In genomic region chr19:38873400-38873799, GRCh38 we compare ENCODE assay signal across 8 cellular contexts. TPM values are rescaled to one million over a fixed set of nuclear protein-coding genes. Genes with fewer than 3 reads are reported as not detected.
DNase-seq lines count a peak whose midpoint lies in the region; ATAC-seq, FAIRE-seq and TF ChIP-seq lines count a peak whose summit lies in the region.
"Not testable (repeated sequence)": the region's sequence is repeated elsewhere in the genome, so short reads cannot be mapped to it uniquely, and the experiment has no call there.
"Had no signal": no experiment of that assay in that cellular context is flagged by ENCODE, and none has a peak within 500 bp of the region (broad histone marks: within the 10 kb centered on the region; RNA-seq: fewer than 3 reads in every experiment).

No MANE protein-coding gene starts in this region.

- not testable (repeated sequence) for H2BK15ac ChIP-seq in H1 (ENCODE audit: low read length)

- not testable (repeated sequence) for H3K4ac ChIP-seq in H1 (replicated peaks; ENCODE audit: insufficient read length, low read depth, low read length)

- not testable (repeated sequence) for H3K4me3 Mint-ChIP-seq in CD8-positive, alpha-beta T cell; activated CD8-positive, alpha-beta T cell treated with anti-CD3 and anti-CD28 coated beads for 36 hours; activated naive CD4-positive, alpha-beta T cell treated with anti-CD3 and anti-CD28 coated beads, Interleukin-2, amount 10 ng/mL, durations not matched to agents 7 days and 5 days; nephron; stimulated activated naive B cell treated with anti-CD40 and anti-IgM and Interleukin-4, amounts not matched to agents 10 μg/mL and 1 μg/mL and 100 μg/mL, for 72 hours

- H3K23ac ChIP-seq in H1 (ENCODE audit: insufficient read length) = not testable (repeated sequence)

- H4K20me1 ChIP-seq in OCI-LY1 (ENCODE audit: insufficient read depth, low read length); H1 (replicated peaks in 1 of 2; ENCODE audit: control insufficient read depth in 1 of 2, insufficient read depth in 2 of 2, low read length in 2 of 2): not testable (repeated sequence)

- POLR2A ChIA-PET in CD8-positive, alpha-beta T cell (lab: Charles Lee) = not testable (repeated sequence)
- POLR2A ChIA-PET in activated CD8-positive, alpha-beta T cell treated with anti-CD3 and anti-CD28 coated beads for 36 hours (lab: Charles Lee) = interaction anchor here (0.7 kb wide), 1 partner anchor 24 kb away, joined by 4 read pairs; the partner anchor contains the start of gene HNRNPL
- POLR2A ChIA-PET in H1 (lab: Charles Lee; ENCODE audit: partially characterized antibody) = interaction anchor here (0.6 to 1.6 kb wide), 4 partner anchors 15 to 57 kb away, joined by 3 to 4 read pairs (median 3); partner anchors contain the start of genes MRPS12 and SARS2

- not testable (repeated sequence) for H3K27ac ChIP-seq in CD8-positive, alpha-beta T cell (ENCODE audit: low read depth, low read length); H1 (ENCODE audit: low read depth, low read length)
- H3K27ac ChIP-seq in OCI-LY1 (ENCODE audit: low read depth, low read length, poor library complexity, severe bottlenecking) = peak overlapping the region; percentile 55

- DNase-seq in CD8-positive, alpha-beta T cell; activated CD8-positive, alpha-beta T cell treated with anti-CD3 and anti-CD28 coated beads for 36 hours; activated naive CD4-positive, alpha-beta T cell treated with anti-CD3 and anti-CD28 coated beads, Interleukin-2, amount 10 ng/mL, durations not matched to agents 7 days and 5 days; H1 (ENCODE audit: low read depth in 1 of 2, low spot score in 2 of 2); stimulated activated naive B cell treated with anti-CD40 and anti-IgM and Interleukin-4, amounts not matched to agents 10 μg/mL and 1 μg/mL and 100 μg/mL, for 72 hours: not testable (repeated sequence)

- not testable (repeated sequence) for H2BK5ac ChIP-seq in H1 (ENCODE audit: low read depth, low read length)

- not testable (repeated sequence) for TF ChIP-seq POLR2A in H1 (IDR thresholded peaks at IDR 0.05; ENCODE audit: control extremely low read depth in 1 of 2, low read depth in 2 of 2, low read length in 2 of 2)

- H3K56ac ChIP-seq in H1 (replicated peaks; ENCODE audit: insufficient read length, low read depth, low read length) = not testable (repeated sequence)

- not testable (repeated sequence) for H3K79me2 ChIP-seq in OCI-LY1 (ENCODE audit: insufficient read depth, low read length); H1 (ENCODE audit: control insufficient read depth in 1 of 2, insufficient read depth in 2 of 2, low read length in 2 of 2)

- H3K4me1 ChIP-seq in CD8-positive, alpha-beta T cell (ENCODE audit: insufficient read depth, low read length) = peaks cover 37% of the 10 kb centered on the region
- peaks cover 42% of the 10 kb centered on the region for H3K4me1 ChIP-seq in OCI-LY1 (ENCODE audit: insufficient read depth, low read length, severe bottlenecking)
- peaks cover 3 to 12% (median 5%) of the 10 kb centered on the region in 4 experiments for H3K4me1 ChIP-seq in H1 (replicated peaks in 1 of 4; ENCODE audit: control insufficient read depth in 3 of 4, insufficient read depth in 4 of 4, low read length in 3 of 4)

- H3K9me3 Mint-ChIP-seq in CD8-positive, alpha-beta T cell; activated CD8-positive, alpha-beta T cell treated with anti-CD3 and anti-CD28 coated beads for 36 hours; activated naive CD4-positive, alpha-beta T cell treated with anti-CD3 and anti-CD28 coated beads, Interleukin-2, amount 10 ng/mL, durations not matched to agents 7 days and 5 days; nephron; stimulated activated naive B cell treated with anti-CD40 and anti-IgM and Interleukin-4, amounts not matched to agents 10 μg/mL and 1 μg/mL and 100 μg/mL, for 72 hours: not testable (repeated sequence)

- TF ChIP-seq RAD21 in H1 (IDR thresholded peaks at IDR 0.05 in 1 of 2, conservative IDR thresholded peaks at IDR 0.05 in 1 of 2; ENCODE audit: low read depth in 2 of 2, low read length in 2 of 2) = not testable (repeated sequence)

- not testable (repeated sequence) for H4K5ac ChIP-seq in H1 (ENCODE audit: insufficient read length, low read depth, low read length)

- not testable (repeated sequence) for H2AFZ ChIP-seq in OCI-LY1 (ENCODE audit: low read length); H1 (ENCODE audit: low read length)

- not testable (repeated sequence) for H3K4me3 ChIP-seq in CD8-positive, alpha-beta T cell (ENCODE audit: low read depth, low read length); OCI-LY1 (ENCODE audit: low read depth, low read length, poor library complexity, severe bottlenecking); H1 (ENCODE audit: extremely low read depth in 1 of 4, insufficient read depth in 2 of 4, low read depth in 3 of 4, low read length in 4 of 4)

- H3K9me3 ChIP-seq in CD8-positive, alpha-beta T cell (ENCODE audit: low read length); OCI-LY1 (ENCODE audit: low read length); H1 (ENCODE audit: insufficient read depth in 2 of 2, low read depth in 1 of 2, low read length in 1 of 2): not testable (repeated sequence)

- not testable (repeated sequence) for H2BK20ac ChIP-seq in H1 (ENCODE audit: low read length)

- H3K36me3 Mint-ChIP-seq in CD8-positive, alpha-beta T cell = peaks cover 35% of the 10 kb centered on the region
- H3K36me3 Mint-ChIP-seq in activated CD8-positive, alpha-beta T cell treated with anti-CD3 and anti-CD28 coated beads for 36 hours (ENCODE audit: low read depth) = peaks cover 44% of the 10 kb centered on the region
- peaks cover 39% of the 10 kb centered on the region for H3K36me3 Mint-ChIP-seq in activated naive CD4-positive, alpha-beta T cell treated with anti-CD3 and anti-CD28 coated beads, Interleukin-2, amount 10 ng/mL, durations not matched to agents 7 days and 5 days
- not testable (repeated sequence) for H3K36me3 Mint-ChIP-seq in nephron (ENCODE audit: low read depth)
- peaks cover 37 to 66% of the 10 kb centered on the region in 2 donors for H3K36me3 Mint-ChIP-seq in stimulated activated naive B cell treated with anti-CD40 and anti-IgM and Interleukin-4, amounts not matched to agents 10 μg/mL and 1 μg/mL and 100 μg/mL, for 72 hours

- WGBS in H1 (ENCODE audit: extremely low coverage in 1 of 2, insufficient coverage in 1 of 2, insufficient read length in 1 of 2, insufficient replicate concordance in 2 of 2, low coverage in 1 of 2, low lambda C conversion rate in 2 of 2, missing lambda C conversion rate in 1 of 2), 2 experiments = 92% methylated on average over 10 of the region's 10 CpGs; no CpG with 5 or more reads in 1 of the 2 experiments

- peak overlapping the region; percentile 25 for H3K27ac Mint-ChIP-seq in CD8-positive, alpha-beta T cell
- peak overlapping the region; percentile 16 for H3K27ac Mint-ChIP-seq in activated CD8-positive, alpha-beta T cell treated with anti-CD3 and anti-CD28 coated beads for 36 hours
- peak overlapping the region; percentile 12 for H3K27ac Mint-ChIP-seq in activated naive CD4-positive, alpha-beta T cell treated with anti-CD3 and anti-CD28 coated beads, Interleukin-2, amount 10 ng/mL, durations not matched to agents 7 days and 5 days
- H3K27ac Mint-ChIP-seq in nephron = peak overlapping the region; percentile 16 to 54 (median 36)
- H3K27ac Mint-ChIP-seq in stimulated activated naive B cell treated with anti-CD40 and anti-IgM and Interleukin-4, amounts not matched to agents 10 μg/mL and 1 μg/mL and 100 μg/mL, for 72 hours = peak overlapping the region; percentile 76

- H2BK120ac ChIP-seq in H1 (replicated peaks; ENCODE audit: low read depth, low read length) = not testable (repeated sequence)

- not testable (repeated sequence) for H3K14ac ChIP-seq in H1 (ENCODE audit: insufficient read length)

- TF ChIP-seq EP300 in H1 (IDR thresholded peaks at IDR 0.05; ENCODE audit: borderline replicate concordance in 1 of 2, low read depth in 2 of 2, low read length in 2 of 2) = not testable (repeated sequence)

- 0 out of 2 replicates have a peak overlapping the region, but pooled peaks have one; percentile 9 for H4K8ac ChIP-seq in H1 (ENCODE audit: extremely low read depth, insufficient read depth, low read length)

- not testable (repeated sequence) for H3K79me1 ChIP-seq in H1 (ENCODE audit: low read depth, low read length)

- TF ChIP-seq CTCF in CD8-positive, alpha-beta T cell (IDR thresholded peaks at IDR 0.05); OCI-LY1 (IDR thresholded peaks at IDR 0.05; ENCODE audit: low read length); activated CD8-positive, alpha-beta T cell treated with anti-CD3 and anti-CD28 coated beads for 36 hours (IDR thresholded peaks at IDR 0.05); H1 (IDR thresholded peaks at IDR 0.05; ENCODE audit: control extremely low read depth in 1 of 3, insufficient read depth in 1 of 3, low read depth in 1 of 3, low read length in 3 of 3); nephron (IDR thresholded peaks at IDR 0.05; ENCODE audit: unreplicated experiment in 3 of 3): not testable (repeated sequence)

- H3F3A ChIP-seq in OCI-LY1 (ENCODE audit: insufficient read depth, low read length) = not testable (repeated sequence)

- peaks cover 52% of the 10 kb centered on the region for H3K4me1 Mint-ChIP-seq in CD8-positive, alpha-beta T cell (ENCODE audit: low read depth)
- H3K4me1 Mint-ChIP-seq in activated CD8-positive, alpha-beta T cell treated with anti-CD3 and anti-CD28 coated beads for 36 hours (ENCODE audit: low read depth) = peaks cover 43% of the 10 kb centered on the region
- peaks cover 58% of the 10 kb centered on the region for H3K4me1 Mint-ChIP-seq in activated naive CD4-positive, alpha-beta T cell treated with anti-CD3 and anti-CD28 coated beads, Interleukin-2, amount 10 ng/mL, durations not matched to agents 7 days and 5 days
- peaks cover 32% of the 10 kb centered on the region for H3K4me1 Mint-ChIP-seq in nephron
- H3K4me1 Mint-ChIP-seq in stimulated activated naive B cell treated with anti-CD40 and anti-IgM and Interleukin-4, amounts not matched to agents 10 μg/mL and 1 μg/mL and 100 μg/mL, for 72 hours = peaks cover 37 to 61% of the 10 kb centered on the region in 2 donors

- not testable (repeated sequence) for H3K27me3 ChIP-seq in CD8-positive, alpha-beta T cell (ENCODE audit: insufficient read depth, low read length); OCI-LY1 (ENCODE audit: insufficient read depth, low read length)
- peaks cover 0 to 11% (median 5%) of the 10 kb centered on the region in 4 experiments; a peak in 5 of 7 replicates for H3K27me3 ChIP-seq in H1 (replicated peaks in 1 of 4; ENCODE audit: control insufficient read depth in 3 of 4, extremely low read depth in 1 of 4, insufficient read depth in 3 of 4, low read length in 3 of 4)

- not testable (repeated sequence) for H3K4me2 ChIP-seq in OCI-LY1 (ENCODE audit: low read length); H1 (ENCODE audit: insufficient read depth in 1 of 2, low read depth in 2 of 2, low read length in 2 of 2)

- H4K91ac ChIP-seq in H1 (replicated peaks; ENCODE audit: insufficient read length, low read length) = not testable (repeated sequence)

- not testable (repeated sequence) for H3K9me2 ChIP-seq in OCI-LY1 (ENCODE audit: low read depth, low read length)

- H3K23me2 ChIP-seq in H1 (ENCODE audit: low read depth, low read length) = not testable (repeated sequence)

- H3K9ac ChIP-seq in OCI-LY1 (ENCODE audit: low read length); H1 (replicated peaks in 1 of 4; ENCODE audit: extremely low read depth in 1 of 4, low read depth in 3 of 4, low read length in 3 of 4): not testable (repeated sequence)

- H3K27me3 Mint-ChIP-seq in CD8-positive, alpha-beta T cell (ENCODE audit: low read depth); activated CD8-positive, alpha-beta T cell treated with anti-CD3 and anti-CD28 coated beads for 36 hours; activated naive CD4-positive, alpha-beta T cell treated with anti-CD3 and anti-CD28 coated beads, Interleukin-2, amount 10 ng/mL, durations not matched to agents 7 days and 5 days; stimulated activated naive B cell treated with anti-CD40 and anti-IgM and Interleukin-4, amounts not matched to agents 10 μg/mL and 1 μg/mL and 100 μg/mL, for 72 hours: not testable (repeated sequence)
- peaks cover 22% of the 10 kb centered on the region for H3K27me3 Mint-ChIP-seq in nephron (ENCODE audit: low read depth)

- not testable (repeated sequence) for H2AK5ac ChIP-seq in H1 (ENCODE audit: low read depth, low read length)

- FAIRE-seq in H1 (lab: Jason Lieb, UNC) = not testable (repeated sequence)

- not testable (repeated sequence) for H3K18ac ChIP-seq in H1 (ENCODE audit: extremely low read depth, low read length)

- ATAC-seq in CD8-positive, alpha-beta T cell; activated CD8-positive, alpha-beta T cell treated with anti-CD3 and anti-CD28 coated beads for 36 hours; stimulated activated naive B cell treated with anti-CD40 and anti-IgM and Interleukin-4, amounts not matched to agents 10 μg/mL and 1 μg/mL and 100 μg/mL, for 72 hours (replicated peaks): not testable (repeated sequence)

- not testable (repeated sequence) for H3K36me3 ChIP-seq in CD8-positive, alpha-beta T cell (ENCODE audit: insufficient read depth, low read length); OCI-LY1 (ENCODE audit: insufficient read depth, low read length); H1 (ENCODE audit: control insufficient read depth in 2 of 4, insufficient read depth in 4 of 4, low read length in 3 of 4)

- H2BK12ac ChIP-seq in H1 (ENCODE audit: low read depth, low read length) = peak overlapping the region; percentile 43; the same call in 1 of the 2 replicates

- CTCF ChIA-PET in CD8-positive, alpha-beta T cell (lab: Charles Lee) = interaction anchor here (0.5 to 2.1 kb wide), 4 partner anchors 14 to 239 kb away, joined by 3 to 8 read pairs (median 4); no protein-coding TSS in a partner anchor
- CTCF ChIA-PET in activated CD8-positive, alpha-beta T cell treated with anti-CD3 and anti-CD28 coated beads for 36 hours (lab: Charles Lee) = interaction anchor here (1.8 kb wide), 1 partner anchor 14 kb away, joined by 7 read pairs; no protein-coding TSS in a partner anchor
- CTCF ChIA-PET in activated naive CD4-positive, alpha-beta T cell treated with anti-CD3 and anti-CD28 coated beads, Interleukin-2, amount 10 ng/mL, durations not matched to agents 7 days and 5 days (lab: Charles Lee) = interaction anchor here (0.7 to 1.4 kb wide), 2 partner anchors 26 to 31 kb away, joined by 3 read pairs; no protein-coding TSS in a partner anchor
- CTCF ChIA-PET in H1 (lab: Charles Lee; ENCODE audit: partially characterized antibody) = interaction anchor here (0.6 to 7.0 kb wide), 6 partner anchors 9 to 139 kb away, joined by 3 to 97 read pairs (median 4); partner anchors contain the start of genes MRPS12 and SARS2

- intact Hi-C loops in CD8-positive, alpha-beta T cell (cut with DNase I, micrococcal nuclease) = loop anchor here in 1 of 2 experiments (5.0 kb wide), 1 partner anchor 106 kb away; no protein-coding TSS in a partner anchor
- intact Hi-C loops in activated CD8-positive, alpha-beta T cell treated with anti-CD3 and anti-CD28 coated beads for 36 hours (cut with micrococcal nuclease) = not testable (repeated sequence)

RNA-seq across cellular contexts. Expression of gene RINL, which starts 4.7 kb away (rescaled TPM):
- 10 to 100 TPM; 18.1 to 18.4 TPM for total RNA-seq in CD8-positive, alpha-beta T cell
- total RNA-seq in activated CD8-positive, alpha-beta T cell treated with anti-CD3 and anti-CD28 coated beads for 36 hours = 10 to 100 TPM; 85.5 to 87.7 TPM
- total RNA-seq in H1 (2021; fragmentation: NEBNext Ultra II Directional; extraction: Animal tissue kit (Norgen Biotek cat#: 25700)) = 11.9 and 14.2 TPM in 2 replicates
- polyA plus RNA-seq in H1 (2011; rRNA removed) = 11.1 and 13.1 TPM in 2 replicates
- polyA plus RNA-seq in H1 (2011; cell fraction: cytosol; rRNA removed) = 11.5 TPM
- polyA plus RNA-seq in H1 (2011; cell fraction: nucleus; rRNA removed) = 9.9 TPM
- 8.3 to 13.8 TPM (median 11.4 TPM) in 4 replicates for polyA plus RNA-seq in H1 (2012, experiment 1 of 2)
- 16.6 TPM for polyA plus RNA-seq in H1 (2012, experiment 2 of 2)
- polyA plus RNA-seq in H1 (2013, experiment 1 of 2) = 12.7 TPM
- polyA plus RNA-seq in H1 (2013, experiment 2 of 2) = 10.9 TPM
- polyA minus RNA-seq in H1 (2011; rRNA and poly(A)+ RNA removed) = 2.9 and 4.1 TPM in 2 replicates
- 4.3 TPM for polyA minus RNA-seq in H1 (2011; cell fraction: cytosol; rRNA and poly(A)+ RNA removed)
- 6.0 TPM for polyA minus RNA-seq in H1 (2011; cell fraction: nucleus; rRNA and poly(A)+ RNA removed)

RNA-seq across cellular contexts. Expression of gene HNRNPL, which starts 23.6 kb away (rescaled TPM):
- 100 to 1,000 TPM; 615 to 625 TPM for total RNA-seq in CD8-positive, alpha-beta T cell
- 100 to 1,000 TPM; 747 to 761 TPM for total RNA-seq in activated CD8-positive, alpha-beta T cell treated with anti-CD3 and anti-CD28 coated beads for 36 hours
- total RNA-seq in H1 (2021; fragmentation: NEBNext Ultra II Directional; extraction: Animal tissue kit (Norgen Biotek cat#: 25700)) = 711 and 779 TPM in 2 replicates
- polyA plus RNA-seq in H1 (2011; rRNA removed) = 403 and 404 TPM in 2 replicates
- 354 TPM for polyA plus RNA-seq in H1 (2011; cell fraction: cytosol; rRNA removed)
- 541 TPM for polyA plus RNA-seq in H1 (2011; cell fraction: nucleus; rRNA removed)
- 683 to 1,004 TPM (median 711 TPM) in 4 replicates for polyA plus RNA-seq in H1 (2012, experiment 1 of 2)
- polyA plus RNA-seq in H1 (2012, experiment 2 of 2) = 537 TPM
- 480 TPM for polyA plus RNA-seq in H1 (2013, experiment 1 of 2)
- 470 TPM for polyA plus RNA-seq in H1 (2013, experiment 2 of 2)
- polyA minus RNA-seq in H1 (2011; rRNA and poly(A)+ RNA removed) = 621 and 711 TPM in 2 replicates
- polyA minus RNA-seq in H1 (2011; cell fraction: cytosol; rRNA and poly(A)+ RNA removed) = 351 TPM
- 254 TPM for polyA minus RNA-seq in H1 (2011; cell fraction: nucleus; rRNA and poly(A)+ RNA removed)

RNA-seq across cellular contexts. Expression of gene SIRT2, which starts 26.0 kb away (rescaled TPM):
- 10 to 100 TPM; 90.6 to 95.1 TPM for total RNA-seq in CD8-positive, alpha-beta T cell
- 10 to 100 TPM; 20.0 to 21.5 TPM for total RNA-seq in activated CD8-positive, alpha-beta T cell treated with anti-CD3 and anti-CD28 coated beads for 36 hours
- total RNA-seq in H1 (2021; fragmentation: NEBNext Ultra II Directional; extraction: Animal tissue kit (Norgen Biotek cat#: 25700)) = 6.1 and 6.5 TPM in 2 replicates
- polyA plus RNA-seq in H1 (2011; rRNA removed) = 10.0 and 11.8 TPM in 2 replicates
- polyA plus RNA-seq in H1 (2011; cell fraction: cytosol; rRNA removed) = 9.0 TPM
- 15.2 TPM for polyA plus RNA-seq in H1 (2011; cell fraction: nucleus; rRNA removed)
- 5.0 to 9.0 TPM (median 7.5 TPM) in 4 replicates for polyA plus RNA-seq in H1 (2012, experiment 1 of 2)
- 7.4 TPM for polyA plus RNA-seq in H1 (2012, experiment 2 of 2)
- polyA plus RNA-seq in H1 (2013, experiment 1 of 2) = 6.8 TPM
- 6.5 TPM for polyA plus RNA-seq in H1 (2013, experiment 2 of 2)
- polyA minus RNA-seq in H1 (2011; rRNA and poly(A)+ RNA removed) = 5.6 and 6.1 TPM in 2 replicates
- 5.5 TPM for polyA minus RNA-seq in H1 (2011; cell fraction: cytosol; rRNA and poly(A)+ RNA removed)
- 2.3 TPM for polyA minus RNA-seq in H1 (2011; cell fraction: nucleus; rRNA and poly(A)+ RNA removed)

RNA-seq across cellular contexts. Expression of gene NFKBIB, which starts 26.4 kb away (rescaled TPM):
- total RNA-seq in CD8-positive, alpha-beta T cell = 10 to 100 TPM; 62.9 to 66.1 TPM
- 10 to 100 TPM; 56.5 to 57.9 TPM for total RNA-seq in activated CD8-positive, alpha-beta T cell treated with anti-CD3 and anti-CD28 coated beads for 36 hours
- 36.3 and 37.3 TPM in 2 replicates for total RNA-seq in H1 (2021; fragmentation: NEBNext Ultra II Directional; extraction: Animal tissue kit (Norgen Biotek cat#: 25700))
- 44.1 and 62.3 TPM in 2 replicates for polyA plus RNA-seq in H1 (2011; rRNA removed)
- polyA plus RNA-seq in H1 (2011; cell fraction: cytosol; rRNA removed) = 45.6 TPM
- 28.5 TPM for polyA plus RNA-seq in H1 (2011; cell fraction: nucleus; rRNA removed)
- 31.4 to 41.1 TPM (median 35.3 TPM) in 4 replicates for polyA plus RNA-seq in H1 (2012, experiment 1 of 2)
- polyA plus RNA-seq in H1 (2012, experiment 2 of 2) = 23.4 TPM
- polyA plus RNA-seq in H1 (2013, experiment 1 of 2) = 26.4 TPM
- 24.3 TPM for polyA plus RNA-seq in H1 (2013, experiment 2 of 2)
- polyA minus RNA-seq in H1 (2011; rRNA and poly(A)+ RNA removed) = 4.9 and 5.8 TPM in 2 replicates
- 14.2 TPM for polyA minus RNA-seq in H1 (2011; cell fraction: cytosol; rRNA and poly(A)+ RNA removed)
- 8.0 TPM for polyA minus RNA-seq in H1 (2011; cell fraction: nucleus; rRNA and poly(A)+ RNA removed)

RNA-seq across cellular contexts. Expression of gene CCER2, which starts 38.6 kb away (rescaled TPM):
- 1 to 10 TPM in 1 of 2 experiments, under 1 TPM in 1; 0.97 to 1.0 TPM for total RNA-seq in CD8-positive, alpha-beta T cell
- total RNA-seq in activated CD8-positive, alpha-beta T cell treated with anti-CD3 and anti-CD28 coated beads for 36 hours = under 1 TPM; 0.56 to 0.69 TPM
- 0.56 and 0.73 TPM in 2 replicates for total RNA-seq in H1 (2021; fragmentation: NEBNext Ultra II Directional; extraction: Animal tissue kit (Norgen Biotek cat#: 25700))
- polyA plus RNA-seq in H1 (2011; rRNA removed) = 0.32 and 0.71 TPM in 2 replicates
- polyA plus RNA-seq in H1 (2011; cell fraction: cytosol; rRNA removed) = 1.6 TPM
- 5.5 TPM for polyA plus RNA-seq in H1 (2011; cell fraction: nucleus; rRNA removed)
- polyA plus RNA-seq in H1 (2012, experiment 1 of 2) = 0.69 to 2.3 TPM (median 1.2 TPM) in 4 replicates
- polyA plus RNA-seq in H1 (2012, experiment 2 of 2) = not detected
- polyA plus RNA-seq in H1 (2013, experiment 1 of 2) = 0.57 TPM
- polyA plus RNA-seq in H1 (2013, experiment 2 of 2) = 0.33 TPM
- polyA minus RNA-seq in H1 (2011; rRNA and poly(A)+ RNA removed) = not detected in 2 replicates
- not detected for polyA minus RNA-seq in H1 (2011; cell fraction: cytosol; rRNA and poly(A)+ RNA removed)
- 1.00 TPM for polyA minus RNA-seq in H1 (2011; cell fraction: nucleus; rRNA and poly(A)+ RNA removed)
- polyA plus RNA-seq: CD14-positive monocyte had no signal

Comparison
In these comparisons a context has a peak if more than half of its experiments do, and no peak if none do; other contexts are left out.
1. H3K27ac Mint-ChIP-seq: peak in every context shown above with its lines; median percentile 76 in stimulated activated naive B cell treated with anti-CD40 and anti-IgM and Interleukin-4, amounts not matched to agents 10 μg/mL and 1 μg/mL and 100 μg/mL, for 72 hours; 36 in nephron; 25 in CD8-positive, alpha-beta T cell; 16 in activated CD8-positive, alpha-beta T cell treated with anti-CD3 and anti-CD28 coated beads for 36 hours; 12 in activated naive CD4-positive, alpha-beta T cell treated with anti-CD3 and anti-CD28 coated beads, Interleukin-2, amount 10 ng/mL, durations not matched to agents 7 days and 5 days.
2. RNA of gene SIRT2, which starts 26.0 kb away (total RNA-seq): 90.6 to 95.1 TPM in CD8-positive, alpha-beta T cell; 20.0 to 21.5 TPM in activated CD8-positive, alpha-beta T cell treated with anti-CD3 and anti-CD28 coated beads for 36 hours and 6.1 to 6.5 TPM in H1; every median in the first group is over 4 times any median in the second.